ENCODE assay signal across 17 cellular contexts in genomic region chr12:96375173-96375572, GRCh38. TPM values are rescaled to one million over a fixed set of nuclear protein-coding genes. Genes with fewer than 3 reads are reported as not detected.
DNase-seq lines count a peak whose midpoint lies in the region; ATAC-seq and TF ChIP-seq lines count a peak whose summit lies in the region.
"Had no signal": no experiment of that assay in that cellular context is flagged by ENCODE, and none has a peak within 500 bp of the region (broad histone marks: within the 10 kb centered on the region; RNA-seq: fewer than 3 reads in every experiment).

No MANE protein-coding gene starts in this region.

- H3K4me1 ChIP-seq in left lung, result peaks cover 17 to 62% of the 10 kb centered on the region in 2 donors
- peaks cover 14 to 74% (median 47%) of the 10 kb centered on the region in 4 donors for H3K4me1 ChIP-seq in transverse colon

- no peaks in the 10 kb centered on the region for H3K27me3 Mint-ChIP-seq in activated naive CD8-positive, alpha-beta T cell
- no peaks in the 10 kb centered on the region for H3K27me3 Mint-ChIP-seq in activated naive CD8-positive, alpha-beta T cell treated with anti-CD3 and anti-CD28 coated beads for 36 hours
- H3K27me3 Mint-ChIP-seq in brain, result no peaks in the 10 kb centered on the region
- H3K27me3 Mint-ChIP-seq: activated CD4-positive, alpha-beta T cell treated with anti-CD3 and anti-CD28 coated beads, Interleukin-2, amount 10 ng/mL, durations not matched to agents 24 days and 14 days had no signal

- no peak for TF ChIP-seq POLR2A in transverse colon (IDR thresholded peaks at IDR 0.05)

- H3K27ac Mint-ChIP-seq in activated naive CD8-positive, alpha-beta T cell, result peak overlapping the region; percentile 96
- H3K27ac Mint-ChIP-seq in activated naive CD8-positive, alpha-beta T cell treated with anti-CD3 and anti-CD28 coated beads for 36 hours, result no peak overlapping the region
- peak overlapping the region in 3 of 5 experiments; percentile 1 to 52 (median 1) for H3K27ac Mint-ChIP-seq in brain

- no peak for DNase-seq in activated naive CD8-positive, alpha-beta T cell treated with anti-CD3 and anti-CD28 coated beads for 36 hours
- DNase-seq in left lung, result no peak
- DNase-seq in transverse colon, result peak; percentile 33
- no peak for DNase-seq in KBM-7
- no peak for DNase-seq in foreskin melanocyte
- DNase-seq: activated CD4-positive, alpha-beta T cell treated with anti-CD3 and anti-CD28 coated beads, Interleukin-2, amount 10 ng/mL, durations not matched to agents 24 days and 14 days; activated T-cell treated with anti-CD3 and anti-CD28 coated beads, Interleukin-2, amount 50 U/mL, for 4 hours; aorta; COR-L47; NCI-H2029 treated with DMSO at 0.1 percent for 48 hours; NCI-H510A treated with DMSO at 0.1 percent for 48 hours; retina had no signal

- H3K27me3 ChIP-seq in left lung (no peaks in the 10 kb centered on the region), transverse colon (no peaks in the 10 kb centered on the region)

- no peak overlapping the region for H3K4me3 Mint-ChIP-seq in activated naive CD8-positive, alpha-beta T cell
- no peak overlapping the region for H3K4me3 Mint-ChIP-seq in activated naive CD8-positive, alpha-beta T cell treated with anti-CD3 and anti-CD28 coated beads for 36 hours
- H3K4me3 Mint-ChIP-seq in brain, result peak overlapping the region in 1 of 5 experiments; percentile 10
- H3K4me3 Mint-ChIP-seq: activated CD4-positive, alpha-beta T cell treated with anti-CD3 and anti-CD28 coated beads, Interleukin-2, amount 10 ng/mL, durations not matched to agents 24 days and 14 days; activated T-cell treated with anti-CD3 and anti-CD28 coated beads, Interleukin-2, amount 50 U/mL, for 4 hours; neural crest cell had no signal

- peaks cover 6% of the 10 kb centered on the region for H3K36me3 Mint-ChIP-seq in activated naive CD8-positive, alpha-beta T cell
- H3K36me3 Mint-ChIP-seq in activated naive CD8-positive, alpha-beta T cell treated with anti-CD3 and anti-CD28 coated beads for 36 hours, result peaks cover 16% of the 10 kb centered on the region
- peaks cover 24% of the 10 kb centered on the region for H3K36me3 Mint-ChIP-seq in brain

- H3K9me3 Mint-ChIP-seq in activated naive CD8-positive, alpha-beta T cell (ENCODE audit: low read depth), result peaks cover 6% of the 10 kb centered on the region
- H3K9me3 Mint-ChIP-seq in activated naive CD8-positive, alpha-beta T cell treated with anti-CD3 and anti-CD28 coated beads for 36 hours, result peaks cover 1% of the 10 kb centered on the region
- H3K9me3 Mint-ChIP-seq in brain, result peaks cover 8 to 22% (median 12%) of the 10 kb centered on the region in 5 experiments
- H3K9me3 Mint-ChIP-seq: activated CD4-positive, alpha-beta T cell treated with anti-CD3 and anti-CD28 coated beads, Interleukin-2, amount 10 ng/mL, durations not matched to agents 24 days and 14 days; activated T-cell treated with anti-CD3 and anti-CD28 coated beads, Interleukin-2, amount 50 U/mL, for 4 hours had no signal

- peak; percentile 49 for ATAC-seq in left lung
- ATAC-seq in GM19397 (IDR thresholded peaks at IDR 0.05; ENCODE audit: unreplicated experiment), result no peak
- ATAC-seq: activated T-cell treated with anti-CD3 and anti-CD28 coated beads, Interleukin-2, amount 50 U/mL, for 4 hours had no signal

- intact Hi-C loops in left lung (cut with DNase I) (no loop called here), transverse colon (cut with DNase I; ENCODE audit: low total_unique reads) (no loop called here)

- no peaks in the 10 kb centered on the region for H3K36me3 ChIP-seq in left lung
- H3K36me3 ChIP-seq in transverse colon, result no peaks in the 10 kb centered on the region

- in situ Hi-C loops in transverse colon (cut with MboI; ENCODE audit: low pct_ligation_motif_present in 1 of 4, low pct_unique_long_range_greater_than_20kb in 1 of 4, low sequenced_read_pairs in 3 of 4) (no loop called here), KBM-7 (cut with MboI; ENCODE audit: low pct_unique_long_range_greater_than_20kb, low sequenced_read_pairs) (loop anchor here (25.0 kb wide), 1 partner anchor 313 kb away; no protein-coding TSS in a partner anchor)

- H3K9me3 ChIP-seq in left lung (no peaks in the 10 kb centered on the region), transverse colon (peaks cover 0 to 3% of the 10 kb centered on the region in 2 donors)

- no peak for TF ChIP-seq EP300 in transverse colon (IDR thresholded peaks at IDR 0.05; ENCODE audit: low read depth)

- H3K4me1 Mint-ChIP-seq in activated naive CD8-positive, alpha-beta T cell (ENCODE audit: low read depth), result peaks cover 78% of the 10 kb centered on the region
- peaks cover 56% of the 10 kb centered on the region for H3K4me1 Mint-ChIP-seq in activated naive CD8-positive, alpha-beta T cell treated with anti-CD3 and anti-CD28 coated beads for 36 hours
- H3K4me1 Mint-ChIP-seq in brain, result peaks cover 59% of the 10 kb centered on the region

- H3K4me3 ChIP-seq in left lung (no peak overlapping the region), transverse colon (no peak overlapping the region)
- H3K4me3 ChIP-seq: lung had no signal

- TF ChIP-seq CTCF in brain (conservative IDR thresholded peaks at IDR 0.05) (no peak), left lung (IDR thresholded peaks at IDR 0.05) (no peak), transverse colon (IDR thresholded peaks at IDR 0.05) (no peak)

- H3K27ac ChIP-seq in left lung, result peak overlapping the region in 1 of 2 donors; percentile 51
- peak overlapping the region; percentile 62 to 71 (median 66) for H3K27ac ChIP-seq in transverse colon

RNA-seq across cellular contexts. Expression of gene CDK17, which starts 25.1 kb away (rescaled TPM):
- total RNA-seq in activated naive CD8-positive, alpha-beta T cell treated with anti-CD3 and anti-CD28 coated beads for 36 hours, result 10 to 100 TPM; 30.1 to 31.7 TPM
- polyA plus RNA-seq in brain (ENCODE audit: insufficient read depth, low read depth, low replicate concordance), result 12.1 TPM
- total RNA-seq in left lung (10 to 100 TPM; 32.1 to 36.4 TPM), transverse colon (10 to 100 TPM; 32.5 to 81.4 (median 51.8) TPM)
